Comparison of ENCODE assay signal across 17 cellular contexts in the genomic region with DNA sequence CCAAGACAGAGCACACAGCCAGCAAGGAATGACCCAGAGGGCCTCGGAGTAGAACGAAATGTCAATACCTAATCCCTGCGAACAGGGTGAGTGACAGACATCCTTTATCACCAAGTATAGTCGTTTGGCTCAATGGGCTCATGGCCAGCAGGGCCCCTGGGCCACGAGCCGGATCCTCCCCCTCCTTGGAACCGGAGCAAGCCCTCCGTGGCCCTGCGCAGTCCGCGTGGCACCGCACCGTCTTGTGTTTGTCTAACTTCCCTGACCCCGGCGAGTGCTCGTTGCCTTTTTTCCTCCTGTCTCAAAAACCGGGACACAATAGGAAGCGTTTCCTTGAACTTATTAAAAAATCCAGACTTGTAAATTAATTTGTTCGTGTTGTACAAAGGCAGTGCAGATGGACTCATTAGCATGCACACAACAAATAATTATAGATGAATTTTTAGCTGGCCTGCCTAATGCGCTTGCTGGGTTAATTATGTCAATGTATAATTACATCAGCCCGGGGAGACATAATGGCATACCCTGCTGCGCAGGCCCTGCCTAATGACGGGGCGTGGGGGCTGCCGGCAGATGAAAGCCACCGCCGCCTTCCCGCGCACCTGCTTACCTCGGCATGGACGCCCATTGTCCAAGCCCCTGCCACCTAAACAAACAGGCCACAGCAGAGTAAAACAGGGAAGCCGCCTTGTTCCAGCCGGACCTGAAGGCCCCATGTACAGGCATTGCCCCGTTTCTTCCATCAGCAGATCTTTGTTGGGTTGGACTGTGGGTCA.
DNase-seq lines count a peak whose midpoint lies in the region; ATAC-seq and TF ChIP-seq lines count a peak whose summit lies in the region.
"Had no signal": no experiment of that assay in that cellular context is flagged by ENCODE, and none has a peak within 500 bp of the region (broad histone marks: within the 10 kb centered on the region; RNA-seq: fewer than 3 reads in every experiment).

No MANE protein-coding gene starts in this region.

- H3K4me1 Mint-ChIP-seq in brain = peaks cover 34% of the 10 kb centered on the region
- H3K4me1 Mint-ChIP-seq in activated T-helper 17 cell treated with anti-CD3 and anti-CD28 coated beads, Interleukin-2, amount 50 U/mL, for 72 hours = no peaks in the 10 kb centered on the region
- H3K4me1 Mint-ChIP-seq: CD4-positive, alpha-beta memory T cell; T-cell had no signal

- ATAC-seq in GM21825 (IDR thresholded peaks at IDR 0.05; ENCODE audit: unreplicated experiment) = no peak
- ATAC-seq in GM19023 (IDR thresholded peaks at IDR 0.05; ENCODE audit: unreplicated experiment) = no peak
- ATAC-seq in activated T-helper 17 cell treated with anti-CD3 and anti-CD28 coated beads, Interleukin-2, amount 50 U/mL, for 72 hours (replicated peaks) = no peak
- ATAC-seq: GM23338, HCT116, T-cell had no signal

- H3K36me3 Mint-ChIP-seq in brain = peaks cover 12% of the 10 kb centered on the region
- no peaks in the 10 kb centered on the region for H3K36me3 Mint-ChIP-seq in activated T-helper 17 cell treated with anti-CD3 and anti-CD28 coated beads, Interleukin-2, amount 50 U/mL, for 72 hours (ENCODE audit: low read depth)
- H3K36me3 Mint-ChIP-seq: CD4-positive, alpha-beta memory T cell; T-cell had no signal

- peak overlapping the region in 3 of 5 experiments; percentile 45 to 77 (median 49) for H3K4me3 Mint-ChIP-seq in brain
- no peak overlapping the region for H3K4me3 Mint-ChIP-seq in activated T-helper 17 cell treated with anti-CD3 and anti-CD28 coated beads, Interleukin-2, amount 50 U/mL, for 72 hours
- H3K4me3 Mint-ChIP-seq: CD4-positive, alpha-beta memory T cell; GM23338; T-cell had no signal

- DNase-seq in NCI-H1092 treated with DMSO at 0.1 percent for 48 hours (lab: John Stamatoyannopoulos, UW) (peak; percentile 29), NCI-H1092 (lab: John Stamatoyannopoulos, UW) (no peak), NCI-H1105 treated with DMSO at 0.1 percent for 48 hours (lab: John Stamatoyannopoulos, UW) (peak; percentile 95), NCI-H69 (lab: John Stamatoyannopoulos, UW) (peak; percentile 99)
- DNase-seq: 8988T; CD4-positive, alpha-beta memory T cell; GF-D8; NCI-H187; NCI-H226; NCI-H82; T-cell had no signal

- TF ChIP-seq CTCF in brain (conservative IDR thresholded peaks at IDR 0.05) = no peak

- peaks cover 2% of the 10 kb centered on the region for H3K27me3 Mint-ChIP-seq in brain
- H3K27me3 Mint-ChIP-seq in activated T-helper 17 cell treated with anti-CD3 and anti-CD28 coated beads, Interleukin-2, amount 50 U/mL, for 72 hours = peaks cover 7% of the 10 kb centered on the region

- H3K9me3 Mint-ChIP-seq in brain = peaks cover 0 to 3% (median 0%) of the 10 kb centered on the region in 5 experiments
- no peaks in the 10 kb centered on the region for H3K9me3 Mint-ChIP-seq in activated T-helper 17 cell treated with anti-CD3 and anti-CD28 coated beads, Interleukin-2, amount 50 U/mL, for 72 hours
- H3K9me3 Mint-ChIP-seq: GM23338 had no signal

- peak overlapping the region in 3 of 5 experiments; percentile 87 to 97 (median 96) for H3K27ac Mint-ChIP-seq in brain
- H3K27ac Mint-ChIP-seq in activated T-helper 17 cell treated with anti-CD3 and anti-CD28 coated beads, Interleukin-2, amount 50 U/mL, for 72 hours = no peak overlapping the region
- H3K27ac Mint-ChIP-seq: CD4-positive, alpha-beta memory T cell; GM23338; T-cell had no signal
